In genomic region chr10:11197266-11197712, GRCh38 we compare ENCODE assay signal across 8 cellular contexts.
DNase-seq lines count a peak whose midpoint lies in the region; ATAC-seq and TF ChIP-seq lines count a peak whose summit lies in the region.

No MANE protein-coding gene starts in this region.

- H3K9me3 ChIP-seq in CD8-positive, alpha-beta memory T cell (ENCODE audit: low read length) = no peaks in the 10 kb centered on the region
- no peaks in the 10 kb centered on the region for H3K9me3 ChIP-seq in adipocyte (ENCODE audit: control insufficient read depth, low read length)
- no peaks in the 10 kb centered on the region for H3K9me3 ChIP-seq in neutrophil

- H3K27me3 ChIP-seq in CD8-positive, alpha-beta memory T cell (ENCODE audit: insufficient read depth, low read length, poor library complexity, severe bottlenecking) = no peaks in the 10 kb centered on the region
- H3K27me3 ChIP-seq in adipocyte (replicated peaks; ENCODE audit: control insufficient read depth, insufficient read depth, low read length) (no peaks in the 10 kb centered on the region), neutrophil (no peaks in the 10 kb centered on the region)

- peak overlapping the region in 7 of 8 donors; percentile 51 to 95 (median 87) for H3K27ac Mint-ChIP-seq in CD8-positive, alpha-beta memory T cell

- H3K4me3 Mint-ChIP-seq in CD8-positive, alpha-beta memory T cell = peak overlapping the region; percentile 11 to 80 (median 62)

- H3K9me3 Mint-ChIP-seq in CD8-positive, alpha-beta memory T cell = no peaks in the 10 kb centered on the region

- ATAC-seq in GM19455 (IDR thresholded peaks at IDR 0.05; ENCODE audit: unreplicated experiment) (peak; percentile 67), HG03342 (IDR thresholded peaks at IDR 0.05; ENCODE audit: unreplicated experiment) (peak; percentile 70)

- H3K4me1 ChIP-seq in CD8-positive, alpha-beta memory T cell (ENCODE audit: insufficient read depth, low read length) = peaks cover 92% of the 10 kb centered on the region
- H3K4me1 ChIP-seq in adipocyte (ENCODE audit: control insufficient read depth, insufficient read depth, low read length) (peaks cover 10% of the 10 kb centered on the region), neutrophil (ENCODE audit: control insufficient read depth in 1 of 2, insufficient read depth in 1 of 2, low read depth in 1 of 2, low read length in 1 of 2) (peaks cover 53 to 58% of the 10 kb centered on the region in 2 experiments)

- H3K4me1 Mint-ChIP-seq in CD8-positive, alpha-beta memory T cell = peaks cover 82 to 95% (median 82%) of the 10 kb centered on the region in 3 donors

- CTCF ChIA-PET in CD8-positive, alpha-beta memory T cell (lab: Charles Lee) = no interaction called here

- H3K9ac ChIP-seq in adipocyte (ENCODE audit: low read length) = peak overlapping the region; percentile 46

- H3K4me3 ChIP-seq in CD8-positive, alpha-beta memory T cell (ENCODE audit: low read length) = no peak overlapping the region
- H3K4me3 ChIP-seq in adipocyte (ENCODE audit: low read length) (peak overlapping the region; percentile 59), neutrophil (ENCODE audit: low read depth in 1 of 2, low read length in 1 of 2) (no peak overlapping the region)

- TF ChIP-seq CTCF in neutrophil (IDR thresholded peaks at IDR 0.05) = no peak

- POLR2A ChIA-PET in CD8-positive, alpha-beta memory T cell (lab: Charles Lee) = no interaction called here

- H3K36me3 ChIP-seq in CD8-positive, alpha-beta memory T cell (ENCODE audit: insufficient read depth, low read length) = peaks cover 39% of the 10 kb centered on the region
- peaks cover 7% of the 10 kb centered on the region for H3K36me3 ChIP-seq in adipocyte (ENCODE audit: control insufficient read depth, insufficient read depth, low read length, severe bottlenecking)
- H3K36me3 ChIP-seq in neutrophil = peaks cover 86% of the 10 kb centered on the region

- H3K36me3 Mint-ChIP-seq in CD8-positive, alpha-beta memory T cell = peaks cover 16 to 95% (median 39%) of the 10 kb centered on the region in 3 donors

- H3K27ac ChIP-seq in CD8-positive, alpha-beta memory T cell (ENCODE audit: low read depth, low read length) = no peak overlapping the region
- peak overlapping the region; percentile 66 for H3K27ac ChIP-seq in neutrophil

- DNase-seq in CD8-positive, alpha-beta memory T cell = no peak
- DNase-seq in adipocyte (ENCODE audit: low read depth) (no peak), LoVo (ENCODE audit: low spot score) (no peak), D341Med (ENCODE audit: low spot score) (no peak), NCI-H1694 treated with DMSO at 0.1 percent for 48 hours (lab: John Stamatoyannopoulos, UW) (no peak)

- H3K27me3 Mint-ChIP-seq in CD8-positive, alpha-beta memory T cell = no peaks in the 10 kb centered on the region
